34 cellular contexts compared by ENCODE assay signal in genomic region chr5:116011046-116011445, GRCh38. TPM values are rescaled to one million over a fixed set of nuclear protein-coding genes. Genes with fewer than 3 reads are reported as not detected.
"Had no signal": no experiment of that assay in that cellular context is flagged by ENCODE, and none has a peak within 500 bp of the region (broad histone marks: within the 10 kb centered on the region; RNA-seq: fewer than 3 reads in every experiment).

No MANE protein-coding gene starts in this region.

- H2AFZ ChIP-seq: hepatocyte, parathyroid adenoma had no signal

- H3K9me3 ChIP-seq: gastrocnemius medialis, psoas muscle, sigmoid colon, suprapubic skin, tibial artery, upper lobe of right lung had no signal

- H3K4me1 ChIP-seq: gastrocnemius medialis, parathyroid adenoma, psoas muscle, sigmoid colon, tibial artery, upper lobe of right lung had no signal

- H3K4me1 Mint-ChIP-seq: activated naive CD4-positive, alpha-beta T cell treated with anti-CD3 and anti-CD28 coated beads, Interleukin-2, amount 10 ng/mL, durations not matched to agents 7 days and 5 days; activated naive CD8-positive, alpha-beta T cell treated with anti-CD3 and anti-CD28 coated beads, Interleukin-2, amount 10 ng/mL, durations not matched to agents 7 days and 5 days; naive thymus-derived CD4-positive, alpha-beta T cell; stimulated activated memory B cell treated with anti-CD40 and anti-IgM and Interleukin-4, amounts not matched to agents 10 μg/mL and 1 μg/mL and 100 μg/mL, for 72 hours; stimulated activated naive CD8-positive, alpha-beta T cell treated with anti-CD3 and anti-CD28 coated beads, Interleukin-15, amount 100 ng/mL, for 72 hours had no signal

- H3K79me2 ChIP-seq: hepatocyte, parathyroid adenoma had no signal

- DNase-seq: activated CD4-positive, alpha-beta T cell treated with anti-CD3 and anti-CD28 coated beads for 4 hours; activated CD4-positive, alpha-beta T cell treated with anti-CD3 and anti-CD28 coated beads, Interleukin-2, amount 50 U/mL, for 48 hours; activated CD8-positive, alpha-beta memory T cell treated with anti-CD3 and anti-CD28 coated beads for 24 hours; activated gamma-delta T cell; activated naive CD4-positive, alpha-beta T cell treated with anti-CD3 and anti-CD28 coated beads, Interleukin-2, amount 10 ng/mL, durations not matched to agents 7 days and 5 days; activated naive CD8-positive, alpha-beta T cell treated with anti-CD3 and anti-CD28 coated beads, Interleukin-2, amount 10 ng/mL, durations not matched to agents 7 days and 5 days; amygdala; caudate nucleus; dermis blood vessel endothelial cell; effector CD4-positive, alpha-beta T cell; gastrocnemius medialis; glutamatergic neuron; left colon; midbrain; naive thymus-derived CD4-positive, alpha-beta T cell; nucleus accumbens; psoas muscle; sigmoid colon; stimulated activated CD4-positive, alpha-beta T cell treated with anti-CD3 and anti-CD28 coated beads, Interleukin-1b, Interleukin-23, amount 100 ng/mL, for 48 hours; stimulated activated CD4-positive, alpha-beta T cell treated with anti-CD3 and anti-CD28 coated beads, Interleukin-4, amount 100 ng/mL, for 4 hours; stimulated activated CD8-positive, alpha-beta memory T cell treated with anti-CD3 and anti-CD28 coated beads, Interleukin-4, amount 100 ng/mL, for 48 hours; stimulated activated naive CD8-positive, alpha-beta T cell treated with anti-CD3 and anti-CD28 coated beads, Interleukin-15, amount 100 ng/mL, for 72 hours; tibial artery; upper lobe of right lung had no signal

- H3K27me3 Mint-ChIP-seq: stimulated activated memory B cell treated with anti-CD40 and anti-IgM and Interleukin-4, amounts not matched to agents 10 μg/mL and 1 μg/mL and 100 μg/mL, for 72 hours had no signal

- H3K9me3 Mint-ChIP-seq: activated naive CD4-positive, alpha-beta T cell treated with anti-CD3 and anti-CD28 coated beads, Interleukin-2, amount 10 ng/mL, durations not matched to agents 7 days and 5 days; activated naive CD8-positive, alpha-beta T cell treated with anti-CD3 and anti-CD28 coated beads, Interleukin-2, amount 10 ng/mL, durations not matched to agents 7 days and 5 days; activated T-helper 1 cell treated with anti-CD3 and anti-CD28 coated beads, Interleukin-12 subunit alpha, Interleukin-12 subunit beta, Interleukin-2, Interleukin-4 antibody, amounts not matched to agents 30 ng/mL and 10 ng/mL and 1 ng/mL, durations not matched to agents 14 hours and 24 hours and 36 hours; naive thymus-derived CD4-positive, alpha-beta T cell; stimulated activated memory B cell treated with anti-CD40 and anti-IgM and Interleukin-4, amounts not matched to agents 10 μg/mL and 1 μg/mL and 100 μg/mL, for 72 hours; stimulated activated naive CD8-positive, alpha-beta T cell treated with anti-CD3 and anti-CD28 coated beads, Interleukin-15, amount 100 ng/mL, for 72 hours had no signal

- H3K4me3 ChIP-seq: gastrocnemius medialis, hepatocyte, psoas muscle, sigmoid colon, smooth muscle cell, suprapubic skin, tibial artery, upper lobe of right lung had no signal

- ATAC-seq: gastrocnemius medialis; left colon; naive thymus-derived CD4-positive, alpha-beta T cell; psoas muscle; stimulated activated memory B cell treated with anti-CD40 and anti-IgM and Interleukin-4, amounts not matched to agents 10 μg/mL and 1 μg/mL and 100 μg/mL, for 72 hours; stimulated activated naive CD8-positive, alpha-beta T cell treated with anti-CD3 and anti-CD28 coated beads, Interleukin-15, amount 100 ng/mL, for 72 hours; upper lobe of right lung had no signal

- H3K36me3 ChIP-seq: gastrocnemius medialis, sigmoid colon, suprapubic skin, tibial artery, upper lobe of right lung had no signal

- H3K9ac ChIP-seq: parathyroid adenoma had no signal

- H3K4me3 Mint-ChIP-seq: activated naive CD4-positive, alpha-beta T cell treated with anti-CD3 and anti-CD28 coated beads, Interleukin-2, amount 10 ng/mL, durations not matched to agents 7 days and 5 days; activated naive CD8-positive, alpha-beta T cell treated with anti-CD3 and anti-CD28 coated beads, Interleukin-2, amount 10 ng/mL, durations not matched to agents 7 days and 5 days; activated T-helper 1 cell treated with anti-CD3 and anti-CD28 coated beads, Interleukin-12 subunit alpha, Interleukin-12 subunit beta, Interleukin-2, Interleukin-4 antibody, amounts not matched to agents 30 ng/mL and 10 ng/mL and 1 ng/mL, durations not matched to agents 14 hours and 24 hours and 36 hours; naive thymus-derived CD4-positive, alpha-beta T cell; stimulated activated memory B cell treated with anti-CD40 and anti-IgM and Interleukin-4, amounts not matched to agents 10 μg/mL and 1 μg/mL and 100 μg/mL, for 72 hours; stimulated activated naive CD8-positive, alpha-beta T cell treated with anti-CD3 and anti-CD28 coated beads, Interleukin-15, amount 100 ng/mL, for 72 hours had no signal

- H3K4me2 ChIP-seq: hepatocyte, smooth muscle cell had no signal

- H3K27me3 ChIP-seq: gastrocnemius medialis, hepatocyte, sigmoid colon, suprapubic skin, tibial artery, upper lobe of right lung had no signal

- H3K27ac ChIP-seq: gastrocnemius medialis, hepatocyte, parathyroid adenoma, psoas muscle, suprapubic skin, tibial artery, upper lobe of right lung had no signal

- H3K36me3 Mint-ChIP-seq: activated naive CD4-positive, alpha-beta T cell treated with anti-CD3 and anti-CD28 coated beads, Interleukin-2, amount 10 ng/mL, durations not matched to agents 7 days and 5 days; activated naive CD8-positive, alpha-beta T cell treated with anti-CD3 and anti-CD28 coated beads, Interleukin-2, amount 10 ng/mL, durations not matched to agents 7 days and 5 days; naive thymus-derived CD4-positive, alpha-beta T cell; stimulated activated memory B cell treated with anti-CD40 and anti-IgM and Interleukin-4, amounts not matched to agents 10 μg/mL and 1 μg/mL and 100 μg/mL, for 72 hours had no signal

- H3K27ac Mint-ChIP-seq: activated naive CD4-positive, alpha-beta T cell treated with anti-CD3 and anti-CD28 coated beads, Interleukin-2, amount 10 ng/mL, durations not matched to agents 7 days and 5 days; activated naive CD8-positive, alpha-beta T cell treated with anti-CD3 and anti-CD28 coated beads, Interleukin-2, amount 10 ng/mL, durations not matched to agents 7 days and 5 days; activated T-helper 1 cell treated with anti-CD3 and anti-CD28 coated beads, Interleukin-12 subunit alpha, Interleukin-12 subunit beta, Interleukin-2, Interleukin-4 antibody, amounts not matched to agents 30 ng/mL and 10 ng/mL and 1 ng/mL, durations not matched to agents 14 hours and 24 hours and 36 hours; naive thymus-derived CD4-positive, alpha-beta T cell; stimulated activated memory B cell treated with anti-CD40 and anti-IgM and Interleukin-4, amounts not matched to agents 10 μg/mL and 1 μg/mL and 100 μg/mL, for 72 hours had no signal

RNA-seq across cellular contexts. Expression of gene ARL14EPL, which starts 21.2 kb away (rescaled TPM):
- total RNA-seq: activated naive CD8-positive, alpha-beta T cell treated with anti-CD3 and anti-CD28 coated beads, Interleukin-2, amount 10 ng/mL, durations not matched to agents 7 days and 5 days; activated T-helper 1 cell treated with anti-CD3 and anti-CD28 coated beads, Interleukin-12 subunit alpha, Interleukin-12 subunit beta, Interleukin-2, Interleukin-4 antibody, amounts not matched to agents 30 ng/mL and 10 ng/mL and 1 ng/mL, durations not matched to agents 14 hours and 24 hours and 36 hours; chondrocyte; left colon; liver; naive thymus-derived CD4-positive, alpha-beta T cell; psoas muscle; sigmoid colon; smooth muscle cell; suprapubic skin; T-helper 1 cell treated with Interleukin-12 subunit alpha and Interleukin-12 subunit beta and Interleukin-4 antibody, amounts not matched to agents 30 ng/mL and 1 ng/mL, for 36 hours; upper lobe of right lung had no signal
- polyA plus RNA-seq: hepatocyte; keratinocyte; liver; naive thymus-derived CD4-positive, alpha-beta T cell; smooth muscle cell had no signal

RNA-seq across cellular contexts. Expression of gene LVRN, which starts 48.8 kb away (rescaled TPM):
- total RNA-seq: activated naive CD8-positive, alpha-beta T cell treated with anti-CD3 and anti-CD28 coated beads, Interleukin-2, amount 10 ng/mL, durations not matched to agents 7 days and 5 days; activated T-helper 1 cell treated with anti-CD3 and anti-CD28 coated beads, Interleukin-12 subunit alpha, Interleukin-12 subunit beta, Interleukin-2, Interleukin-4 antibody, amounts not matched to agents 30 ng/mL and 10 ng/mL and 1 ng/mL, durations not matched to agents 14 hours and 24 hours and 36 hours; T-helper 1 cell treated with Interleukin-12 subunit alpha and Interleukin-12 subunit beta and Interleukin-4 antibody, amounts not matched to agents 30 ng/mL and 1 ng/mL, for 36 hours had no signal
- polyA plus RNA-seq: hepatocyte; naive thymus-derived CD4-positive, alpha-beta T cell had no signal
